ENCODE assay signal across 8 cellular contexts in genomic region chr3:4977001-4977888, GRCh38. TPM values are rescaled to one million over a fixed set of nuclear protein-coding genes. Genes with fewer than 3 reads are reported as not detected.
DNase-seq lines count a peak whose midpoint lies in the region; ATAC-seq and TF ChIP-seq lines count a peak whose summit lies in the region.

No MANE protein-coding gene starts in this region.

- peaks cover 14% of the 10 kb centered on the region for H3K36me3 ChIP-seq in WERI-Rb-1

- ATAC-seq in GM21576 (IDR thresholded peaks at IDR 0.05; ENCODE audit: unreplicated experiment) = peak; percentile 33

- H3K9me3 ChIP-seq in WERI-Rb-1 (ENCODE audit: severe bottlenecking) = no peaks in the 10 kb centered on the region

- peak overlapping the region; percentile 62; the same call in 1 of the 2 replicates for H3K4me3 ChIP-seq in Jurkat, Clone E6-1 (ENCODE audit: low read length)
- peak overlapping the region; percentile 87 for H3K4me3 ChIP-seq in WERI-Rb-1 (ENCODE audit: low read depth, low read length)

- peak overlapping the region; percentile 92 for H3K27ac ChIP-seq in WERI-Rb-1

- TF ChIP-seq CTCF in WERI-Rb-1 (IDR thresholded peaks at IDR 0.05; ENCODE audit: low read depth, low read length) = no peak

- no peaks in the 10 kb centered on the region for H3K27me3 ChIP-seq in WERI-Rb-1 (ENCODE audit: insufficient read depth, low read depth, severe bottlenecking)

- peak; percentile 78 for DNase-seq in Daoy (ENCODE audit: low read depth)
- no peak for DNase-seq in Jurkat, Clone E6-1 (ENCODE audit: low read depth, low spot score)
- peak; percentile 77 for DNase-seq in WERI-Rb-1
- DNase-seq in cerebellar cortex (ENCODE audit: low spot score) = peak; percentile 81
- DNase-seq in kidney tubule cell (ENCODE audit: low spot score) = peak; percentile 92
- DNase-seq in stimulated activated CD4-positive, alpha-beta T cell treated with anti-CD3 and anti-CD28 coated beads, Interleukin-1b, Interleukin-23, amount 100 ng/mL, for 24 hours (ENCODE audit: low read depth in 4 of 4, low spot score in 1 of 4) = peak in 3 of 4 experiments; percentile 19 to 76 (median 32)
- no peak for DNase-seq in DMS79 treated with DMSO at 0.1 percent for 48 hours (lab: John Stamatoyannopoulos, UW)

RNA-seq across cellular contexts. Expression of gene BHLHE40, which starts 2.0 kb away (rescaled TPM):
- total RNA-seq in Daoy (2014; rRNA removed; shearing (Covaris generic)) = 5.3 and 11.1 TPM in 2 replicates
- 3.5 TPM for polyA plus RNA-seq in Jurkat, Clone E6-1 (2012; ENCODE audit: insufficient read depth, insufficient read length)

Comparison
In these comparisons a context has a peak if more than half of its experiments do, and no peak if none do; other contexts are left out.
1. DNase-seq: peak in Daoy (single experiment), WERI-Rb-1 (single experiment), cerebellar cortex (single experiment), kidney tubule cell (single experiment) and stimulated activated CD4-positive, alpha-beta T cell treated with anti-CD3 and anti-CD28 coated beads, Interleukin-1b, Interleukin-23, amount 100 ng/mL, for 24 hours (3 of 4); none in Jurkat, Clone E6-1 (single experiment) and DMS79 treated with DMSO at 0.1 percent for 48 hours (single experiment).